Comparison of ENCODE assay signal across 14 cellular contexts in genomic region chr9:87569008-87569908, GRCh38.
A peak's percentile ranks its signal among the peaks of the same experiment; 100 is the strongest.
DNase-seq lines count a peak whose midpoint lies in the region; ATAC-seq, FAIRE-seq and TF ChIP-seq lines count a peak whose summit lies in the region.
"Had no signal": no experiment of that assay in that cellular context is flagged by ENCODE, and none has a peak within 500 bp of the region (broad histone marks: within the 10 kb centered on the region; RNA-seq: fewer than 3 reads in every experiment).

No MANE protein-coding gene starts in this region.

- H3K4me3 ChIP-seq in OCI-LY7 (ENCODE audit: low read depth, low read length, poor library complexity, severe bottlenecking) = no peak overlapping the region
- H3K4me3 ChIP-seq in pancreas = no peak overlapping the region
- no peak overlapping the region for H3K4me3 ChIP-seq in CD4-positive, alpha-beta memory T cell (ENCODE audit: low read length in 2 of 2)

- H3K79me2 ChIP-seq in OCI-LY7 (ENCODE audit: insufficient read depth, low read depth, low read length) = no peaks in the 10 kb centered on the region

- H3K27ac Mint-ChIP-seq in glutamatergic neuron (ENCODE audit: unreplicated experiment) = peak overlapping the region; percentile 77
- no peak overlapping the region for H3K27ac Mint-ChIP-seq in CD4-positive, alpha-beta memory T cell
- H3K27ac Mint-ChIP-seq: activated CD4-positive, alpha-beta T cell treated with anti-CD3 and anti-CD28 coated beads, Interleukin-2, amount 10 ng/mL, durations not matched to agents 24 days and 14 days; activated naive CD4-positive, alpha-beta T cell treated with anti-CD3 and anti-CD28 coated beads, Interleukin-2, amount 50 U/mL, for 24 hours had no signal

- H3K9me2 ChIP-seq in OCI-LY7 (ENCODE audit: insufficient read depth, low read length) = no peaks in the 10 kb centered on the region

- H3K36me3 ChIP-seq in OCI-LY7 (ENCODE audit: insufficient read depth, low read length) (no peaks in the 10 kb centered on the region), pancreas (no peaks in the 10 kb centered on the region)
- H3K36me3 ChIP-seq in CD4-positive, alpha-beta memory T cell (ENCODE audit: insufficient read depth, low read length) = no peaks in the 10 kb centered on the region

- no peaks in the 10 kb centered on the region for H3K27me3 ChIP-seq in pancreas
- no peaks in the 10 kb centered on the region for H3K27me3 ChIP-seq in CD4-positive, alpha-beta memory T cell (ENCODE audit: insufficient read depth, low read length)

- no peaks in the 10 kb centered on the region for H3K9me3 ChIP-seq in OCI-LY7 (ENCODE audit: low read length)
- H3K9me3 ChIP-seq in pancreas = no peaks in the 10 kb centered on the region
- H3K9me3 ChIP-seq in CD4-positive, alpha-beta memory T cell (ENCODE audit: control insufficient read depth in 1 of 2, low read length in 2 of 2) = no peaks in the 10 kb centered on the region

- H3K27ac ChIP-seq in OCI-LY7 (ENCODE audit: low read depth, low read length, poor library complexity, severe bottlenecking) (no peak overlapping the region), pancreas (peak overlapping the region in 3 of 4 donors; percentile 30 to 81 (median 68))
- H3K27ac ChIP-seq in CD4-positive, alpha-beta memory T cell (ENCODE audit: low read depth, low read length) = no peak overlapping the region
- H3K27ac ChIP-seq: epithelial cell of prostate had no signal

- DNase-seq in DMS 273 (lab: John Stamatoyannopoulos, UW; ENCODE audit: unreplicated experiment) = peak; percentile 76
- DNase-seq in OCI-LY7 (ENCODE audit: low spot score) = peak; percentile 26
- DNase-seq in glutamatergic neuron = no peak
- no peak for DNase-seq in pancreas
- DNase-seq in NCI-H128 (lab: John Stamatoyannopoulos, UW; ENCODE audit: unreplicated experiment) = no peak
- DNase-seq in CD4-positive, alpha-beta memory T cell = no peak
- no peak for DNase-seq in HUDEP-2 (lab: John Stamatoyannopoulos, UW; ENCODE audit: unreplicated experiment in 76 of 76)
- DNase-seq: activated CD4-positive, alpha-beta T cell treated with anti-CD3 and anti-CD28 coated beads, Interleukin-2, amount 10 ng/mL, durations not matched to agents 24 days and 14 days; H7; midbrain; NCI-H1048 had no signal

- intact Hi-C loops in OCI-LY7 (cut with micrococcal nuclease; ENCODE audit: unreplicated experiment) (no loop called here), pancreas (cut with DNase I) (loop anchor here in 1 of 3 donors (10.0 kb wide), 1 partner anchor 64 kb away; no protein-coding TSS in a partner anchor)
- intact Hi-C loops in CD4-positive, alpha-beta memory T cell (cut with micrococcal nuclease) = no loop called here

- H2AFZ ChIP-seq in OCI-LY7 (ENCODE audit: low read length) = peak overlapping the region; percentile 38; the same call in 1 of the 2 replicates

- peaks cover 9% of the 10 kb centered on the region for H3K9me3 Mint-ChIP-seq in glutamatergic neuron (ENCODE audit: unreplicated experiment)
- no peaks in the 10 kb centered on the region for H3K9me3 Mint-ChIP-seq in CD4-positive, alpha-beta memory T cell
- H3K9me3 Mint-ChIP-seq: activated CD4-positive, alpha-beta T cell treated with anti-CD3 and anti-CD28 coated beads, Interleukin-2, amount 10 ng/mL, durations not matched to agents 24 days and 14 days; activated naive CD4-positive, alpha-beta T cell treated with anti-CD3 and anti-CD28 coated beads, Interleukin-2, amount 50 U/mL, for 24 hours had no signal

- peaks cover 4% of the 10 kb centered on the region for H3K27me3 Mint-ChIP-seq in glutamatergic neuron (ENCODE audit: unreplicated experiment)
- peaks cover 0 to 2% of the 10 kb centered on the region in 2 donors for H3K27me3 Mint-ChIP-seq in CD4-positive, alpha-beta memory T cell
- H3K27me3 Mint-ChIP-seq: activated CD4-positive, alpha-beta T cell treated with anti-CD3 and anti-CD28 coated beads, Interleukin-2, amount 10 ng/mL, durations not matched to agents 24 days and 14 days; activated naive CD4-positive, alpha-beta T cell treated with anti-CD3 and anti-CD28 coated beads, Interleukin-2, amount 50 U/mL, for 24 hours had no signal

- H3K4me1 ChIP-seq in OCI-LY7 (ENCODE audit: insufficient read depth, low read length, poor library complexity, severe bottlenecking) (peaks cover 24% of the 10 kb centered on the region), pancreas (peaks cover 44 to 51% (median 49%) of the 10 kb centered on the region in 3 donors)
- no peaks in the 10 kb centered on the region for H3K4me1 ChIP-seq in CD4-positive, alpha-beta memory T cell (ENCODE audit: insufficient read depth, low read length)

- 25 to 30% methylated on average over 11 of the region's 11 CpGs for WGBS in pancreas, 2 donors

- H4K20me1 ChIP-seq in OCI-LY7 (ENCODE audit: insufficient read depth, low read length) = no peaks in the 10 kb centered on the region

- peak; percentile 25 to 42 (median 28) for ATAC-seq in pancreas
- ATAC-seq in HG03139 (IDR thresholded peaks at IDR 0.05; ENCODE audit: unreplicated experiment) = no peak

- BruUV-seq in OCI-LY7 (replicated peaks; lab: Mats Ljungman, UMichigan) = no TSS peak

- peaks cover 63% of the 10 kb centered on the region for H3K4me1 Mint-ChIP-seq in glutamatergic neuron (ENCODE audit: low read depth, unreplicated experiment)
- H3K4me1 Mint-ChIP-seq in CD4-positive, alpha-beta memory T cell = no peaks in the 10 kb centered on the region
- H3K4me1 Mint-ChIP-seq: activated CD4-positive, alpha-beta T cell treated with anti-CD3 and anti-CD28 coated beads, Interleukin-2, amount 10 ng/mL, durations not matched to agents 24 days and 14 days; activated naive CD4-positive, alpha-beta T cell treated with anti-CD3 and anti-CD28 coated beads, Interleukin-2, amount 50 U/mL, for 24 hours had no signal

- no peak overlapping the region for H3K4me2 ChIP-seq in OCI-LY7 (ENCODE audit: low read length)

- FAIRE-seq in pancreas (lab: Jason Lieb, UNC) = no peak

- no peaks in the 10 kb centered on the region for H3K36me3 Mint-ChIP-seq in glutamatergic neuron (ENCODE audit: unreplicated experiment)
- no peaks in the 10 kb centered on the region for H3K36me3 Mint-ChIP-seq in CD4-positive, alpha-beta memory T cell
- H3K36me3 Mint-ChIP-seq: activated naive CD4-positive, alpha-beta T cell treated with anti-CD3 and anti-CD28 coated beads, Interleukin-2, amount 50 U/mL, for 24 hours had no signal

- POLR2A ChIA-PET in OCI-LY7 (lab: Charles Lee) = interaction anchor here (0.9 to 4.5 kb wide), 8 partner anchors 9 to 54 kb away, joined by 3 to 35 read pairs (median 6); no protein-coding TSS in a partner anchor
- POLR2A ChIA-PET in CD4-positive, alpha-beta memory T cell (lab: Charles Lee; ENCODE audit: partially characterized antibody) = no interaction called here

- no peak for TF ChIP-seq CTCF in OCI-LY7 (conservative IDR thresholded peaks at IDR 0.05; ENCODE audit: low read length)
- no peak for TF ChIP-seq CTCF in glutamatergic neuron (IDR thresholded peaks at IDR 0.05; ENCODE audit: partially characterized antibody, unreplicated experiment)
- no peak for TF ChIP-seq CTCF in pancreas (IDR thresholded peaks at IDR 0.05)

- no peak overlapping the region for H3K4me3 Mint-ChIP-seq in glutamatergic neuron (ENCODE audit: unreplicated experiment)
- no peak overlapping the region for H3K4me3 Mint-ChIP-seq in CD4-positive, alpha-beta memory T cell
- H3K4me3 Mint-ChIP-seq: activated CD4-positive, alpha-beta T cell treated with anti-CD3 and anti-CD28 coated beads, Interleukin-2, amount 10 ng/mL, durations not matched to agents 24 days and 14 days; activated naive CD4-positive, alpha-beta T cell treated with anti-CD3 and anti-CD28 coated beads, Interleukin-2, amount 50 U/mL, for 24 hours had no signal

- CTCF ChIA-PET in OCI-LY7 (lab: Charles Lee; ENCODE audit: unreplicated experiment) = interaction anchor here (0.6 to 1.2 kb wide), 2 partner anchors 11 kb away, joined by 3 read pairs; no protein-coding TSS in a partner anchor
- CTCF ChIA-PET in CD4-positive, alpha-beta memory T cell (lab: Charles Lee; ENCODE audit: partially characterized antibody) = no interaction called here

Comparison
In these comparisons a context has a peak if more than half of its experiments do, and no peak if none do; other contexts are left out.
1. DNase-seq: peak in DMS 273 (single experiment) and OCI-LY7 (single experiment); none in glutamatergic neuron (single experiment), pancreas (0 of 6), NCI-H128 (single experiment), CD4-positive, alpha-beta memory T cell (0 of 5) and HUDEP-2 (0 of 76).
2. H3K27ac ChIP-seq: peak in pancreas (3 of 4); none in OCI-LY7 (single experiment) and CD4-positive, alpha-beta memory T cell (single experiment).